ENCODE assay signal across 24 cellular contexts in the genomic region with DNA sequence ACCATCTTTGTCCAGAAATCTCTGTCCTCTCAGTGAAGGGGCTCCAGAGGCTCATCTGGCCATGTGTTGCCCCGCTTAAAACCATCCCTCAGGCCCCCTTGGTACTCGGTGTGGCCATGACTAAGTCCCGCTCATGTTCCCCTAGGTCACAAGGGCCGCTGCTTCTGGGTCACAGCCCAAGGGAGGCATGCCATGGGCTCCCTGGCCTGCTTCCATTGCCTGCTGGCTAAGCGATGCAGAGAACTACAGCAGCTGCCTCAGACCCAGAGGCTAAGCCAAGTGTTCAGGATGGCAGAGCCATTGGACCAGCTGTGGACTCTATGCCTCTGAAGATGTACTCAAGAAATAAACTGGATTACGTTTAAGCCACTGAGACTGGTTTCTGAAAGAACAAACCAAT.
"Had no signal": no experiment of that assay in that cellular context is flagged by ENCODE, and none has a peak within 500 bp of the region (broad histone marks: within the 10 kb centered on the region; RNA-seq: fewer than 3 reads in every experiment).

No MANE protein-coding gene starts in this region.

- H3K4me1 ChIP-seq: adrenal gland, body of pancreas, colonic mucosa had no signal

- H3K9me3 ChIP-seq: adrenal gland, body of pancreas, colonic mucosa had no signal

- H3K36me3 ChIP-seq: adrenal gland, colonic mucosa had no signal

- ATAC-seq: activated CD4-positive, alpha-beta T cell treated with anti-CD3 and anti-CD28 coated beads for 36 hours; activated CD8-positive, alpha-beta memory T cell treated with anti-CD3 and anti-CD28 coated beads, Interleukin-2, amount 10 ng/mL, durations not matched to agents 7 days and 5 days; activated CD8-positive, alpha-beta T cell treated with anti-CD3 and anti-CD28 coated beads, Interleukin-2, amount 10 ng/mL, durations not matched to agents 7 days and 5 days; activated naive CD8-positive, alpha-beta T cell treated with anti-CD3 and anti-CD28 coated beads, Interleukin-2, amount 50 U/mL, for 24 hours; body of pancreas had no signal

- H3K27ac ChIP-seq: adrenal gland, body of pancreas, colonic mucosa, epithelial cell of prostate had no signal

- H3K4me3 ChIP-seq: adrenal gland, body of pancreas, colonic mucosa had no signal

- H3K27me3 ChIP-seq: adrenal gland, body of pancreas, colonic mucosa had no signal

- DNase-seq: activated CD4-positive, alpha-beta memory T cell treated with anti-CD3 and anti-CD28 coated beads for 36 hours; activated CD4-positive, alpha-beta T cell treated with anti-CD3 and anti-CD28 coated beads for 36 hours; activated CD4-positive, alpha-beta T cell treated with anti-CD3 and anti-CD28 coated beads, Interleukin-2, amount 10 ng/mL, durations not matched to agents 24 days and 14 days; activated CD4-positive, CD25-positive, alpha-beta regulatory T cell; activated CD4-positive, CD25-positive, alpha-beta regulatory T cell treated with anti-CD3 and anti-CD28 coated beads, Interleukin-2, amount 50 U/mL, for 72 hours; activated CD8-positive, alpha-beta memory T cell treated with anti-CD3 and anti-CD28 coated beads, Interleukin-2, amount 10 ng/mL, durations not matched to agents 7 days and 5 days; activated CD8-positive, alpha-beta memory T cell treated with anti-CD3 and anti-CD28 coated beads, Interleukin-2, amount 50 U/mL, for 4 hours; activated CD8-positive, alpha-beta T cell treated with anti-CD3 and anti-CD28 coated beads, Interleukin-2, amount 10 ng/mL, durations not matched to agents 7 days and 5 days; activated effector memory CD4-positive, alpha-beta T cell treated with anti-CD3 and anti-CD28 coated beads, Interleukin-2, amount 50 U/mL, for 16 hours; activated naive CD4-positive, alpha-beta T cell treated with anti-CD3 and anti-CD28 coated beads for 36 hours; activated naive CD8-positive, alpha-beta T cell treated with anti-CD3 and anti-CD28 coated beads for 36 hours; activated naive CD8-positive, alpha-beta T cell treated with anti-CD3 and anti-CD28 coated beads, Interleukin-2, amount 50 U/mL, for 24 hours; activated T-cell treated with anti-CD3 and anti-CD28 coated beads, Interleukin-2, amount 50 U/mL, for 1 hour; activated T-cell treated with anti-CD3 and anti-CD28 coated beads, Interleukin-2, amount 50 U/mL, for 48 hours; adrenal gland; aorta; body of pancreas; central memory CD4-positive, alpha-beta T cell; cerebellar nuclear complex; colonic mucosa; effector CD8-positive, alpha-beta T cell; foreskin fibroblast; T-helper 2 cell had no signal
